Comparison of ENCODE assay signal across 25 cellular contexts in genomic region chr22:29272624-29273023, GRCh38. TPM values are rescaled to one million over a fixed set of nuclear protein-coding genes. Genes with fewer than 3 reads are reported as not detected.
A peak's percentile ranks its signal among the peaks of the same experiment; 100 is the strongest.
DNase-seq lines count a peak whose midpoint lies in the region; ATAC-seq and TF ChIP-seq lines count a peak whose summit lies in the region.
"Had no signal": no experiment of that assay in that cellular context is flagged by ENCODE, and none has a peak within 500 bp of the region (broad histone marks: within the 10 kb centered on the region; RNA-seq: fewer than 3 reads in every experiment).

No MANE protein-coding gene starts in this region.

- H3K27ac ChIP-seq in subcutaneous abdominal adipose tissue (ENCODE audit: low read depth, low read length): peak overlapping the region; percentile 19
- H3K27ac ChIP-seq: cardiac muscle cell, RWPE1, VCaP had no signal

- no peak for TF ChIP-seq CTCF in progenitor cell of endocrine pancreas (IDR thresholded peaks at IDR 0.05; ENCODE audit: unreplicated experiment)

- H3K9ac ChIP-seq in subcutaneous abdominal adipose tissue (ENCODE audit: low read length in 5 of 5): peak overlapping the region in 1 of 5 donors; percentile 8

- H3K4me3 Mint-ChIP-seq in activated naive CD4-positive, alpha-beta T cell treated with anti-CD3 and anti-CD28 coated beads, Interleukin-2, amount 50 U/mL, for 24 hours: peak overlapping the region; percentile 95
- no peak overlapping the region for H3K4me3 Mint-ChIP-seq in activated naive CD4-positive, alpha-beta T cell treated with anti-CD3 and anti-CD28 coated beads, Interleukin-2, amount 10 ng/mL, durations not matched to agents 7 days and 5 days
- peak overlapping the region in 3 of 4 donors; percentile 2 to 90 (median 43) for H3K4me3 Mint-ChIP-seq in IgD-negative memory B cell
- peak overlapping the region; percentile 94 for H3K4me3 Mint-ChIP-seq in central memory CD8-positive, alpha-beta T cell
- no peak overlapping the region for H3K4me3 Mint-ChIP-seq in progenitor cell of endocrine pancreas (ENCODE audit: low read depth)
- H3K4me3 Mint-ChIP-seq: activated CD4-positive, alpha-beta T cell treated with anti-CD3 and anti-CD28 coated beads, Interleukin-2, amount 10 ng/mL, durations not matched to agents 7 days and 5 days; dendritic cell treated with granulocyte-macrophage colony-stimulating factor and Interleukin-4, amounts not matched to agents 40 ng/mL and 50 ng/mL, for 4 days had no signal

- no peak overlapping the region for H3K4me3 ChIP-seq in subcutaneous abdominal adipose tissue (ENCODE audit: low read depth in 1 of 5, low read length in 5 of 5)
- H3K4me3 ChIP-seq: cardiac muscle cell, HAP-1 had no signal

- H3K4me1 ChIP-seq in subcutaneous abdominal adipose tissue (ENCODE audit: control insufficient read depth in 5 of 5, insufficient read depth in 5 of 5, low read length in 5 of 5): peaks cover 14 to 58% (median 53%) of the 10 kb centered on the region in 5 donors

- H3K27ac Mint-ChIP-seq in activated naive CD4-positive, alpha-beta T cell treated with anti-CD3 and anti-CD28 coated beads, Interleukin-2, amount 50 U/mL, for 24 hours: no peak overlapping the region
- no peak overlapping the region for H3K27ac Mint-ChIP-seq in activated naive CD4-positive, alpha-beta T cell treated with anti-CD3 and anti-CD28 coated beads, Interleukin-2, amount 10 ng/mL, durations not matched to agents 7 days and 5 days
- H3K27ac Mint-ChIP-seq in IgD-negative memory B cell: peak overlapping the region in 1 of 3 donors; percentile 17
- no peak overlapping the region for H3K27ac Mint-ChIP-seq in central memory CD8-positive, alpha-beta T cell (ENCODE audit: low read depth)
- H3K27ac Mint-ChIP-seq in progenitor cell of endocrine pancreas: no peak overlapping the region
- H3K27ac Mint-ChIP-seq: activated CD4-positive, alpha-beta T cell treated with anti-CD3 and anti-CD28 coated beads, Interleukin-2, amount 10 ng/mL, durations not matched to agents 7 days and 5 days; dendritic cell treated with granulocyte-macrophage colony-stimulating factor and Interleukin-4, amounts not matched to agents 40 ng/mL and 50 ng/mL, for 4 days; T-helper 2 cell treated with Interferon-gamma antibody and Interleukin-4, amounts not matched to agents 5 μg/mL and 100 μg/mL, for 36 hours had no signal

- H3K36me3 Mint-ChIP-seq in activated naive CD4-positive, alpha-beta T cell treated with anti-CD3 and anti-CD28 coated beads, Interleukin-2, amount 50 U/mL, for 24 hours: peaks cover 43% of the 10 kb centered on the region
- peaks cover 79% of the 10 kb centered on the region for H3K36me3 Mint-ChIP-seq in activated naive CD4-positive, alpha-beta T cell treated with anti-CD3 and anti-CD28 coated beads, Interleukin-2, amount 10 ng/mL, durations not matched to agents 7 days and 5 days
- peaks cover 5% of the 10 kb centered on the region for H3K36me3 Mint-ChIP-seq in IgD-negative memory B cell
- peaks cover 74% of the 10 kb centered on the region for H3K36me3 Mint-ChIP-seq in central memory CD8-positive, alpha-beta T cell (ENCODE audit: insufficient read depth)
- peaks cover 50% of the 10 kb centered on the region for H3K36me3 Mint-ChIP-seq in progenitor cell of endocrine pancreas (ENCODE audit: insufficient read depth)

- H3K27me3 ChIP-seq in subcutaneous abdominal adipose tissue (ENCODE audit: control insufficient read depth in 5 of 5, insufficient read depth in 4 of 5, low read length in 5 of 5): no peaks in the 10 kb centered on the region
- H3K27me3 ChIP-seq: cardiac muscle cell had no signal

- peaks cover 33 to 51% (median 49%) of the 10 kb centered on the region in 5 donors for H3K36me3 ChIP-seq in subcutaneous abdominal adipose tissue (ENCODE audit: control insufficient read depth in 5 of 5, insufficient read depth in 5 of 5, low read length in 5 of 5)

- no peaks in the 10 kb centered on the region for H3K27me3 Mint-ChIP-seq in activated naive CD4-positive, alpha-beta T cell treated with anti-CD3 and anti-CD28 coated beads, Interleukin-2, amount 50 U/mL, for 24 hours
- H3K27me3 Mint-ChIP-seq in activated naive CD4-positive, alpha-beta T cell treated with anti-CD3 and anti-CD28 coated beads, Interleukin-2, amount 10 ng/mL, durations not matched to agents 7 days and 5 days: peaks cover 5% of the 10 kb centered on the region
- H3K27me3 Mint-ChIP-seq in IgD-negative memory B cell (no peaks in the 10 kb centered on the region), progenitor cell of endocrine pancreas (no peaks in the 10 kb centered on the region)
- no peaks in the 10 kb centered on the region for H3K27me3 Mint-ChIP-seq in central memory CD8-positive, alpha-beta T cell
- H3K27me3 Mint-ChIP-seq: activated CD4-positive, alpha-beta T cell treated with anti-CD3 and anti-CD28 coated beads, Interleukin-2, amount 10 ng/mL, durations not matched to agents 7 days and 5 days; dendritic cell treated with granulocyte-macrophage colony-stimulating factor and Interleukin-4, amounts not matched to agents 40 ng/mL and 50 ng/mL, for 4 days had no signal

- peaks cover 80% of the 10 kb centered on the region for H3K4me1 Mint-ChIP-seq in activated naive CD4-positive, alpha-beta T cell treated with anti-CD3 and anti-CD28 coated beads, Interleukin-2, amount 50 U/mL, for 24 hours
- peaks cover 60% of the 10 kb centered on the region for H3K4me1 Mint-ChIP-seq in activated naive CD4-positive, alpha-beta T cell treated with anti-CD3 and anti-CD28 coated beads, Interleukin-2, amount 10 ng/mL, durations not matched to agents 7 days and 5 days
- peaks cover 29 to 75% (median 59%) of the 10 kb centered on the region in 3 donors for H3K4me1 Mint-ChIP-seq in IgD-negative memory B cell
- H3K4me1 Mint-ChIP-seq in central memory CD8-positive, alpha-beta T cell: peaks cover 90% of the 10 kb centered on the region
- H3K4me1 Mint-ChIP-seq in progenitor cell of endocrine pancreas (ENCODE audit: low read depth): peaks cover 57% of the 10 kb centered on the region

- no peaks in the 10 kb centered on the region for H3K9me3 ChIP-seq in subcutaneous abdominal adipose tissue (ENCODE audit: control insufficient read depth in 5 of 5, low read length in 5 of 5)
- H3K9me3 ChIP-seq: HAP-1 had no signal

- DNase-seq in activated naive CD4-positive, alpha-beta T cell treated with anti-CD3 and anti-CD28 coated beads, Interleukin-2, amount 10 ng/mL, durations not matched to agents 7 days and 5 days: no peak
- no peak for DNase-seq in central memory CD8-positive, alpha-beta T cell (ENCODE audit: low spot score in 2 of 2)
- no peak for DNase-seq in foreskin melanocyte
- DNase-seq in stimulated activated CD4-positive, alpha-beta T cell treated with anti-CD3 and anti-CD28 coated beads, Interleukin-4, amount 100 ng/mL, for 1 hour: no peak
- DNase-seq in progenitor cell of endocrine pancreas (ENCODE audit: low spot score, unreplicated experiment): no peak
- DNase-seq: ACHN; activated CD4-positive, alpha-beta T cell treated with anti-CD3 and anti-CD28 coated beads, Interleukin-2, amount 10 ng/mL, durations not matched to agents 7 days and 5 days; activated naive CD4-positive, alpha-beta T cell; Kasumi-1; NCI-H1092; NCI-H187; NCI-H526 treated with DMSO at 0.1 percent for 48 hours; occipital lobe; retina had no signal

- no peak for ATAC-seq in central memory CD8-positive, alpha-beta T cell (replicated peaks; ENCODE audit: extremely low read depth, poor library complexity, severe bottlenecking)
- ATAC-seq: stimulated activated effector memory CD8-positive, alpha-beta T cell treated with anti-CD3 and anti-CD28 coated beads, Interleukin-12 subunit alpha, Interleukin-12 subunit beta, amount 100 ng/mL, for 72 hours had no signal

- CTCF ChIA-PET in activated naive CD4-positive, alpha-beta T cell treated with anti-CD3 and anti-CD28 coated beads, Interleukin-2, amount 10 ng/mL, durations not matched to agents 7 days and 5 days (lab: Charles Lee): no interaction called here

- no peaks in the 10 kb centered on the region for H3K9me3 Mint-ChIP-seq in activated naive CD4-positive, alpha-beta T cell treated with anti-CD3 and anti-CD28 coated beads, Interleukin-2, amount 50 U/mL, for 24 hours
- no peaks in the 10 kb centered on the region for H3K9me3 Mint-ChIP-seq in activated naive CD4-positive, alpha-beta T cell treated with anti-CD3 and anti-CD28 coated beads, Interleukin-2, amount 10 ng/mL, durations not matched to agents 7 days and 5 days
- H3K9me3 Mint-ChIP-seq in IgD-negative memory B cell (no peaks in the 10 kb centered on the region), progenitor cell of endocrine pancreas (ENCODE audit: low read depth) (no peaks in the 10 kb centered on the region)
- no peaks in the 10 kb centered on the region for H3K9me3 Mint-ChIP-seq in central memory CD8-positive, alpha-beta T cell
- H3K9me3 Mint-ChIP-seq: activated CD4-positive, alpha-beta T cell treated with anti-CD3 and anti-CD28 coated beads, Interleukin-2, amount 10 ng/mL, durations not matched to agents 7 days and 5 days; dendritic cell treated with granulocyte-macrophage colony-stimulating factor and Interleukin-4, amounts not matched to agents 40 ng/mL and 50 ng/mL, for 4 days; stimulated activated effector memory CD8-positive, alpha-beta T cell treated with anti-CD3 and anti-CD28 coated beads, Interleukin-12 subunit alpha, Interleukin-12 subunit beta, amount 100 ng/mL, for 72 hours; T-helper 2 cell treated with Interferon-gamma antibody and Interleukin-4, amounts not matched to agents 5 μg/mL and 100 μg/mL, for 36 hours had no signal

RNA-seq across cellular contexts. Expression of gene EWSR1, which starts 4.6 kb away (rescaled TPM):
- polyA plus RNA-seq in IgD-negative memory B cell: 211 TPM
- 442 and 443 TPM in 2 replicates for total RNA-seq in progenitor cell of endocrine pancreas

RNA-seq across cellular contexts. Expression of gene RHBDD3, which starts 4.8 kb away (rescaled TPM):
- 9.7 TPM for polyA plus RNA-seq in IgD-negative memory B cell
- 65.1 and 66.4 TPM in 2 replicates for total RNA-seq in progenitor cell of endocrine pancreas

RNA-seq across cellular contexts. Expression of gene GAS2L1, which starts 33.8 kb away (rescaled TPM):
- 0.46 TPM for polyA plus RNA-seq in IgD-negative memory B cell
- total RNA-seq in progenitor cell of endocrine pancreas: 10.6 and 11.5 TPM in 2 replicates

RNA-seq across cellular contexts. Expression of gene RASL10A, which starts 42.9 kb away (rescaled TPM):
- polyA plus RNA-seq in IgD-negative memory B cell: not detected
- total RNA-seq in progenitor cell of endocrine pancreas: 0.31 and 1.2 TPM in 2 replicates
- total RNA-seq: smooth muscle cell had no signal
- polyA plus RNA-seq: smooth muscle cell had no signal

Comparison
In these comparisons a context has a peak if more than half of its experiments do, and no peak if none do; other contexts are left out.
1. H3K4me3 Mint-ChIP-seq: peak in activated naive CD4-positive, alpha-beta T cell treated with anti-CD3 and anti-CD28 coated beads, Interleukin-2, amount 50 U/mL, for 24 hours (single experiment), IgD-negative memory B cell (3 of 4) and central memory CD8-positive, alpha-beta T cell (single experiment); none in activated naive CD4-positive, alpha-beta T cell treated with anti-CD3 and anti-CD28 coated beads, Interleukin-2, amount 10 ng/mL, durations not matched to agents 7 days and 5 days (single experiment) and progenitor cell of endocrine pancreas (single experiment).